In the genomic region with DNA sequence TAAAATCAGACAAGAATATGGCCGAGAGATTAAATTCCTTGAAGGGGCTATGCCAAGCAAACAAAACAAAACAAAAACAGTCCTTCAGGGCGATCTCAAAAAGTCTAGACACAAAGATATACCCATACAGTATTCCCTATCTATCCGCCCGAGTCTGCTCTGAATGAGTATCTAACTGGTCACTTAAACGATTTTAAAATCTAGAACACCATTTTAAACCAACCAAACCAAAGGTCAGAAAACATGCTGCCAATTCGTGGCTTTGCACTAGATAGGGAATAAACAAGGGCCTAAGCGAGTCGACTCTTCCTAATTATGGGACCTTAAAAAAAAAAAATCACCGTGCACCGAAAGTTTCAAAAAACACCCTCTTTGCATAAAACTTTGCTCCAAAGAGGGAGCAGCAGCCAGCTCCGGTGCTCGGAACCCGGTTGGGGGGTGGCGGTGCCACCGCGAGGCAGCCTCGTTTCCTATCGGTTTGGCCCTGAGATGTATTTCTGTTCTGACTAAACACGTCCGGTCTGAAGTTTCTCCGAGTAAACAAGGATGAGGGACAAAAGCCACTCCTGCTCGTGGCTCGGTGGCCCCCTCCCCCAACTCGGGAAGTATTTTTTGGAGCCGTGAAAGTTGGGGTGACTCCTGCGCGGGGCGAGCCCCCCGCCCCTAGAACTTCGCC, we compare ENCODE assay signal across 1 cellular context.
TF ChIP-seq lines count a peak whose summit lies in the region.

No MANE protein-coding gene starts in this region.

TF ChIP-seq in HepG2, 621 proteins besides CTCF, POLR2A, EP300 and RAD21 (continued from another document and continues in another):
- TF ChIP-seq, protein P1, sequence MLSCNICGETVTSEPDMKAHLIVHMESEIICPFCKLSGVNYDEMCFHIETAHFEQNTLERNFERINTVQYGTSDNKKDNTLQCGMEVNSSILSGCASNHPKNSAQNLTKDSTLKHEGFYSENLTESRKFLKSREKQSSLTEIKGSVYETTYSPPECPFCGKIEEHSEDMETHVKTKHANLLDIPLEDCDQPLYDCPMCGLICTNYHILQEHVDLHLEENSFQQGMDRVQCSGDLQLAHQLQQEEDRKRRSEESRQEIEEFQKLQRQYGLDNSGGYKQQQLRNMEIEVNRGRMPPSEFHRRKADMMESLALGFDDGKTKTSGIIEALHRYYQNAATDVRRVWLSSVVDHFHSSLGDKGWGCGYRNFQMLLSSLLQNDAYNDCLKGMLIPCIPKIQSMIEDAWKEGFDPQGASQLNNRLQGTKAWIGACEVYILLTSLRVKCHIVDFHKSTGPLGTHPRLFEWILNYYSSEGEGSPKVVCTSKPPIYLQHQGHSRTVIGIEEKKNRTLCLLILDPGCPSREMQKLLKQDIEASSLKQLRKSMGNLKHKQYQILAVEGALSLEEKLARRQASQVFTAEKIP (CRISPR knock-in tag; IDR thresholded peaks at IDR 0.05; ENCODE audit: borderline replicate concordance) = no peak
- TF ChIP-seq NCOR1 (IDR thresholded peaks at IDR 0.05; ENCODE audit: borderline replicate concordance, low read length) (no peak), SOX13 (IDR thresholded peaks at IDR 0.05) (no peak), SOX13 (CRISPR knock-in tag; conservative IDR thresholded peaks at IDR 0.05 in 1 of 2, IDR thresholded peaks at IDR 0.05 in 1 of 2) (no peak), ASH2L (IDR thresholded peaks at IDR 0.05; ENCODE audit: insufficient read length, low read depth, low read length) (peak; percentile 75), PAXIP1 (CRISPR knock-in tag; conservative IDR thresholded peaks at IDR 0.05) (no peak), KAT7 (CRISPR knock-in tag; IDR thresholded peaks at IDR 0.05; ENCODE audit: borderline replicate concordance) (0 out of 2 replicates have a peak, but pooled peaks have one; percentile 48), ARHGAP35 (CRISPR knock-in tag; IDR thresholded peaks at IDR 0.05; ENCODE audit: borderline replicate concordance) (no peak), JUN (CRISPR knock-in tag; IDR thresholded peaks at IDR 0.05) (no peak), ZNF816 (CRISPR knock-in tag; IDR thresholded peaks at IDR 0.05; ENCODE audit: borderline replicate concordance) (no peak), ZNF562 (CRISPR knock-in tag; IDR thresholded peaks at IDR 0.05; ENCODE audit: borderline replicate concordance) (no peak), ZNF580 (CRISPR knock-in tag; IDR thresholded peaks at IDR 0.05; ENCODE audit: borderline replicate concordance, low read depth) (no peak), FOXK2 (IDR thresholded peaks at IDR 0.05) (peak; percentile 50; the same call in 1 of the 2 replicates), FOXC1 (CRISPR knock-in tag; IDR thresholded peaks at IDR 0.05; ENCODE audit: borderline replicate concordance) (no peak), RBAK (CRISPR knock-in tag; IDR thresholded peaks at IDR 0.05) (no peak), HDAC1 (CRISPR knock-in tag; IDR thresholded peaks at IDR 0.05) (peak; percentile 43), ZNF451 (CRISPR knock-in tag; IDR thresholded peaks at IDR 0.05) (no peak), ZNF33A (CRISPR knock-in tag; IDR thresholded peaks at IDR 0.05; ENCODE audit: borderline replicate concordance) (no peak), FOXO1 (CRISPR knock-in tag; IDR thresholded peaks at IDR 0.05) (peak; percentile 28; the same call in 1 of the 2 replicates), ZNF10 (CRISPR knock-in tag; IDR thresholded peaks at IDR 0.05; ENCODE audit: borderline replicate concordance, low read depth) (no peak), ZNF564 (CRISPR knock-in tag; IDR thresholded peaks at IDR 0.05) (no peak), MTF1 (CRISPR knock-in tag; IDR thresholded peaks at IDR 0.05) (no peak), DPF2 (CRISPR knock-in tag; IDR thresholded peaks at IDR 0.05; ENCODE audit: borderline replicate concordance, low read depth) (no peak), PHF8 (CRISPR knock-in tag; IDR thresholded peaks at IDR 0.05) (peak; percentile 41; the same call in 1 of the 2 replicates), PCBP2 (optimal IDR thresholded peaks at IDR 0.05; ENCODE audit: low read depth, low read length, poor library complexity, severe bottlenecking) (no peak), STAT5B (CRISPR knock-in tag; IDR thresholded peaks at IDR 0.05) (no peak), RELA (CRISPR knock-in tag; IDR thresholded peaks at IDR 0.05) (no peak), ZNF441 (CRISPR knock-in tag; IDR thresholded peaks at IDR 0.05; ENCODE audit: borderline replicate concordance) (0 out of 2 replicates have a peak, but pooled peaks have one; percentile 25), ZNF331 (CRISPR knock-in tag; IDR thresholded peaks at IDR 0.05) (no peak), ELF4 (CRISPR knock-in tag; IDR thresholded peaks at IDR 0.05; ENCODE audit: borderline replicate concordance) (no peak), ARID4A (CRISPR knock-in tag; IDR thresholded peaks at IDR 0.05; ENCODE audit: borderline replicate concordance) (peak; percentile 37; the same call in 1 of the 2 replicates)
- TF ChIP-seq, protein P2, sequence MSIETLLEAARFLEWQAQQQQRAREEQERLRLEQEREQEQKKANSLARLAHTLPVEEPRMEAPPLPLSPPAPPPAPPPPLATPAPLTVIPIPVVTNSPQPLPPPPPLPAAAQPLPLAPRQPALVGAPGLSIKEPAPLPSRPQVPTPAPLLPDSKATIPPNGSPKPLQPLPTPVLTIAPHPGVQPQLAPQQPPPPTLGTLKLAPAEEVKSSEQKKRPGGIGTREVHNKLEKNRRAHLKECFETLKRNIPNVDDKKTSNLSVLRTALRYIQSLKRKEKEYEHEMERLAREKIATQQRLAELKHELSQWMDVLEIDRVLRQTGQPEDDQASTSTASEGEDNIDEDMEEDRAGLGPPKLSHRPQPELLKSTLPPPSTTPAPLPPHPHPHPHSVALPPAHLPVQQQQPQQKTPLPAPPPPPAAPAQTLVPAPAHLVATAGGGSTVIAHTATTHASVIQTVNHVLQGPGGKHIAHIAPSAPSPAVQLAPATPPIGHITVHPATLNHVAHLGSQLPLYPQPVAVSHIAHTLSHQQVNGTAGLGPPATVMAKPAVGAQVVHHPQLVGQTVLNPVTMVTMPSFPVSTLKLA (IDR thresholded peaks at IDR 0.05) = peak; percentile 15; the same call in 1 of the 2 replicates
- TF ChIP-seq, protein P3, sequence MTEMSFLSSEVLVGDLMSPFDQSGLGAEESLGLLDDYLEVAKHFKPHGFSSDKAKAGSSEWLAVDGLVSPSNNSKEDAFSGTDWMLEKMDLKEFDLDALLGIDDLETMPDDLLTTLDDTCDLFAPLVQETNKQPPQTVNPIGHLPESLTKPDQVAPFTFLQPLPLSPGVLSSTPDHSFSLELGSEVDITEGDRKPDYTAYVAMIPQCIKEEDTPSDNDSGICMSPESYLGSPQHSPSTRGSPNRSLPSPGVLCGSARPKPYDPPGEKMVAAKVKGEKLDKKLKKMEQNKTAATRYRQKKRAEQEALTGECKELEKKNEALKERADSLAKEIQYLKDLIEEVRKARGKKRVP (CRISPR knock-in tag; IDR thresholded peaks at IDR 0.05) = no peak
- TF ChIP-seq, protein P4, sequence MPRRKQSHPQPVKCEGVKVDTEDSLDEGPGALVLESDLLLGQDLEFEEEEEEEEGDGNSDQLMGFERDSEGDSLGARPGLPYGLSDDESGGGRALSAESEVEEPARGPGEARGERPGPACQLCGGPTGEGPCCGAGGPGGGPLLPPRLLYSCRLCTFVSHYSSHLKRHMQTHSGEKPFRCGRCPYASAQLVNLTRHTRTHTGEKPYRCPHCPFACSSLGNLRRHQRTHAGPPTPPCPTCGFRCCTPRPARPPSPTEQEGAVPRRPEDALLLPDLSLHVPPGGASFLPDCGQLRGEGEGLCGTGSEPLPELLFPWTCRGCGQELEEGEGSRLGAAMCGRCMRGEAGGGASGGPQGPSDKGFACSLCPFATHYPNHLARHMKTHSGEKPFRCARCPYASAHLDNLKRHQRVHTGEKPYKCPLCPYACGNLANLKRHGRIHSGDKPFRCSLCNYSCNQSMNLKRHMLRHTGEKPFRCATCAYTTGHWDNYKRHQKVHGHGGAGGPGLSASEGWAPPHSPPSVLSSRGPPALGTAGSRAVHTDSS (CRISPR knock-in tag; conservative IDR thresholded peaks at IDR 0.05) = no peak
- TF ChIP-seq, protein P5, sequence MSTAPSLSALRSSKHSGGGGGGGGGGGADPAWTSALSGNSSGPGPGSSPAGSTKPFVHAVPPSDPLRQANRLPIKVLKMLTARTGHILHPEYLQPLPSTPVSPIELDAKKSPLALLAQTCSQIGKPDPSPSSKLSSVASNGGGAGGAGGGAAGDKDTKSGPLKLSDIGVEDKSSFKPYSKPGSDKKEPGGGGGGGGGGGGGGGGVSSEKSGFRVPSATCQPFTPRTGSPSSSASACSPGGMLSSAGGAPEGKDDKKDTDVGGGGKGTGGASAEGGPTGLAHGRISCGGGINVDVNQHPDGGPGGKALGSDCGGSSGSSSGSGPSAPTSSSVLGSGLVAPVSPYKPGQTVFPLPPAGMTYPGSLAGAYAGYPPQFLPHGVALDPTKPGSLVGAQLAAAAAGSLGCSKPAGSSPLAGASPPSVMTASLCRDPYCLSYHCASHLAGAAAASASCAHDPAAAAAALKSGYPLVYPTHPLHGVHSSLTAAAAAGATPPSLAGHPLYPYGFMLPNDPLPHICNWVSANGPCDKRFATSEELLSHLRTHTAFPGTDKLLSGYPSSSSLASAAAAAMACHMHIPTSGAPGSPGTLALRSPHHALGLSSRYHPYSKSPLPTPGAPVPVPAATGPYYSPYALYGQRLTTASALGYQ (CRISPR knock-in tag; IDR thresholded peaks at IDR 0.05) = no peak
- TF ChIP-seq, protein P6, sequence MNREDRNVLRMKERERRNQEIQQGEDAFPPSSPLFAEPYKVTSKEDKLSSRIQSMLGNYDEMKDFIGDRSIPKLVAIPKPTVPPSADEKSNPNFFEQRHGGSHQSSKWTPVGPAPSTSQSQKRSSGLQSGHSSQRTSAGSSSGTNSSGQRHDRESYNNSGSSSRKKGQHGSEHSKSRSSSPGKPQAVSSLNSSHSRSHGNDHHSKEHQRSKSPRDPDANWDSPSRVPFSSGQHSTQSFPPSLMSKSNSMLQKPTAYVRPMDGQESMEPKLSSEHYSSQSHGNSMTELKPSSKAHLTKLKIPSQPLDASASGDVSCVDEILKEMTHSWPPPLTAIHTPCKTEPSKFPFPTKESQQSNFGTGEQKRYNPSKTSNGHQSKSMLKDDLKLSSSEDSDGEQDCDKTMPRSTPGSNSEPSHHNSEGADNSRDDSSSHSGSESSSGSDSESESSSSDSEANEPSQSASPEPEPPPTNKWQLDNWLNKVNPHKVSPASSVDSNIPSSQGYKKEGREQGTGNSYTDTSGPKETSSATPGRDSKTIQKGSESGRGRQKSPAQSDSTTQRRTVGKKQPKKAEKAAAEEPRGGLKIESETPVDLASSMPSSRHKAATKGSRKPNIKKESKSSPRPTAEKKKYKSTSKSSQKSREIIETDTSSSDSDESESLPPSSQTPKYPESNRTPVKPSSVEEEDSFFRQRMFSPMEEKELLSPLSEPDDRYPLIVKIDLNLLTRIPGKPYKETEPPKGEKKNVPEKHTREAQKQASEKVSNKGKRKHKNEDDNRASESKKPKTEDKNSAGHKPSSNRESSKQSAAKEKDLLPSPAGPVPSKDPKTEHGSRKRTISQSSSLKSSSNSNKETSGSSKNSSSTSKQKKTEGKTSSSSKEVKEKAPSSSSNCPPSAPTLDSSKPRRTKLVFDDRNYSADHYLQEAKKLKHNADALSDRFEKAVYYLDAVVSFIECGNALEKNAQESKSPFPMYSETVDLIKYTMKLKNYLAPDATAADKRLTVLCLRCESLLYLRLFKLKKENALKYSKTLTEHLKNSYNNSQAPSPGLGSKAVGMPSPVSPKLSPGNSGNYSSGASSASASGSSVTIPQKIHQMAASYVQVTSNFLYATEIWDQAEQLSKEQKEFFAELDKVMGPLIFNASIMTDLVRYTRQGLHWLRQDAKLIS (CRISPR knock-in tag; IDR thresholded peaks at IDR 0.05) = 0 out of 2 replicates have a peak, but pooled peaks have one; percentile 48
